1 cellular context compared by ENCODE assay signal in the genomic region with DNA sequence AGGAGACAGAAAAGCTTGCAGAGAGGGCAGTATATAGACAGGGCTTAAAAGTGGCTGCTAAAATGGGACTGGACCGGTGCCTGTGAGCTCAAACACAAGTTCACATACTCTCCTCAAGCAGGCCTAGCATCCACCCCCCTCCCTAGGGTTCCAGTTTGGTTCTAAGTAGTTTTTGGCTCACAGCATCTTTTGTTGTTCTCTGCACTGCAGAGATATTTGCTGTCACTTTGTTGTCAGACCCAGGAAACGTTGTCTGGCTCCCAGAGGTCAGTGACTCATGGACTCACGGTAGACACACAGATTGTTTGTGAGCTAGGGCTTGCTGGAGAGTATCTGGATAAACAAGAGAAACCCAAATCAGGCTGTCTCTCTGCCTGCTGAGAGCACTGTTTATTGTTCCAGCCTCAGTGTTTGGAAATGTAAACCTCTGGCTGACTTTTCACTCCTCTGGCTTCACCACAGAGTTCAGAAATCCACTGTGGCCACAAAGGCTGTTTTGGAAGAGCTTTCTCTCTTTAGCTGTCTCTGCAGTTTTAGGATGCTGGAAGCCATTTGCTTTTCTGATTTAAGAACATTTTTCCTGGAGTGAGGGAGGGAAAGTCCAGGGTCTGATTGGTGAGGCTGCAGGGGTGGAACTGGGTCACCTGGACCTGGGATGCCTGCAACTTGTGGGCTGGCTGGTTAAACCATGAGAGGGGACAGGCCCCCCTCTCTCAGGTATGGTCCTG.
TF ChIP-seq lines count a peak whose summit lies in the region.

No MANE protein-coding gene starts in this region.

TF ChIP-seq in liver, 16 proteins besides CTCF, POLR2A, EP300 and RAD21 (continued from another document):
- TF ChIP-seq, protein P1, sequence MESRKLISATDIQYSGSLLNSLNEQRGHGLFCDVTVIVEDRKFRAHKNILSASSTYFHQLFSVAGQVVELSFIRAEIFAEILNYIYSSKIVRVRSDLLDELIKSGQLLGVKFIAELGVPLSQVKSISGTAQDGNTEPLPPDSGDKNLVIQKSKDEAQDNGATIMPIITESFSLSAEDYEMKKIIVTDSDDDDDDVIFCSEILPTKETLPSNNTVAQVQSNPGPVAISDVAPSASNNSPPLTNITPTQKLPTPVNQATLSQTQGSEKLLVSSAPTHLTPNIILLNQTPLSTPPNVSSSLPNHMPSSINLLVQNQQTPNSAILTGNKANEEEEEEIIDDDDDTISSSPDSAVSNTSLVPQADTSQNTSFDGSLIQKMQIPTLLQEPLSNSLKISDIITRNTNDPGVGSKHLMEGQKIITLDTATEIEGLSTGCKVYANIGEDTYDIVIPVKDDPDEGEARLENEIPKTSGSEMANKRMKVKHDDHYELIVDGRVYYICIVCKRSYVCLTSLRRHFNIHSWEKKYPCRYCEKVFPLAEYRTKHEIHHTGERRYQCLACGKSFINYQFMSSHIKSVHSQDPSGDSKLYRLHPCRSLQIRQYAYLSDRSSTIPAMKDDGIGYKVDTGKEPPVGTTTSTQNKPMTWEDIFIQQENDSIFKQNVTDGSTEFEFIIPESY (IDR thresholded peaks at IDR 0.05) = peak; percentile 60
- peak; percentile 80 to 89 for TF ChIP-seq HNF4A (conservative IDR thresholded peaks at IDR 0.05)
- TF ChIP-seq JUND (IDR thresholded peaks at IDR 0.05) = peak; percentile 87 to 92
- TF ChIP-seq TAF1 (conservative IDR thresholded peaks at IDR 0.05) = peak; percentile 21
